Comparison of ENCODE assay signal across 14 cellular contexts in genomic region chr9:107214381-107214780, GRCh38.
"Had no signal": no experiment of that assay in that cellular context is flagged by ENCODE, and none has a peak within 500 bp of the region (broad histone marks: within the 10 kb centered on the region; RNA-seq: fewer than 3 reads in every experiment).

No MANE protein-coding gene starts in this region.

- H3K27me3 ChIP-seq: tibial artery, vagina had no signal

- H3K79me2 ChIP-seq: parathyroid adenoma had no signal

- H2AFZ ChIP-seq: parathyroid adenoma had no signal

- H3K9me3 ChIP-seq: tibial artery, vagina had no signal

- H3K4me1 ChIP-seq: parathyroid adenoma, tibial artery, vagina had no signal

- H3K4me3 ChIP-seq: tibial artery, vagina had no signal

- H3K27ac ChIP-seq: parathyroid adenoma, tibial artery, vagina, WERI-Rb-1 had no signal

- H3K36me3 ChIP-seq: tibial artery, vagina, WERI-Rb-1 had no signal

- DNase-seq: activated CD4-positive, alpha-beta memory T cell treated with anti-CD3 and anti-CD28 coated beads for 36 hours; activated CD4-positive, alpha-beta T cell treated with anti-CD3 and anti-CD28 coated beads for 36 hours; activated effector memory CD4-positive, alpha-beta T cell treated with anti-CD3 and anti-CD28 coated beads, Interleukin-2, amount 50 U/mL, for 16 hours; amniotic stem cell; cortex of kidney; effector CD8-positive, alpha-beta T cell; head of caudate nucleus; stimulated activated CD4-positive, alpha-beta T cell treated with anti-CD3 and anti-CD28 coated beads, Interleukin-15, amount 100 ng/mL, for 24 hours; stimulated activated CD4-positive, alpha-beta T cell treated with anti-CD3 and anti-CD28 coated beads, Interleukin-4, amount 100 ng/mL, for 1 hour; T-helper 17 cell; tibial artery; WERI-Rb-1 had no signal

- H3K9ac ChIP-seq: parathyroid adenoma had no signal
